3 cellular contexts compared by ENCODE assay signal in the genomic region with DNA sequence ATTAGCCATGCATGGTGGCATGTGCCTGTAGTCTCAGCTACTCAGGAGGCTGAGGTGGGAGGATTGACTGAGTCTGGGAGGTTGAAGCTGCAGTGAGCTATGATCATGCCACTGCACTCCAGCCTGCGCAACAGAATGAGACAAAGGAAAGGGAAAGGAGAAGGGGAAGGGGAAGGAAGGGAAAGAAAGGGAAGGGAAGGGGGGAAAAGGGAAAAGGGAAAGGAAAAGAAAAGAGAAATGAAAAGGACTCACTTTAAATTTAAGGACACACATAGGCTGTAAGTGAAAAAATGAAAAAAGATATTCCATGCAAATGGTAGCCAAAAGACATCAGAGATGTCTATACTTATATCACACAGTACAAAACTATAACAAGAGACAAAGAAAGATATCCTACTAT.
"Had no signal": no experiment of that assay in that cellular context is flagged by ENCODE, and none has a peak within 500 bp of the region (broad histone marks: within the 10 kb centered on the region; RNA-seq: fewer than 3 reads in every experiment).

No MANE protein-coding gene starts in this region.

- H3K4me3 ChIP-seq: GM12878 had no signal

- ATAC-seq: GM12878 had no signal

- DNase-seq: GDM1, GF-D8 had no signal
